ENCODE assay signal across 23 cellular contexts in genomic region chr3:135531996-135532395, GRCh38.
DNase-seq lines count a peak whose midpoint lies in the region; FAIRE-seq and TF ChIP-seq lines count a peak whose summit lies in the region.
"Had no signal": no experiment of that assay in that cellular context is flagged by ENCODE, and none has a peak within 500 bp of the region (broad histone marks: within the 10 kb centered on the region; RNA-seq: fewer than 3 reads in every experiment).

No MANE protein-coding gene starts in this region.

- TF ChIP-seq CTCF in tibial nerve (IDR thresholded peaks at IDR 0.05) = no peak

- TF ChIP-seq EP300 in tibial nerve (IDR thresholded peaks at IDR 0.05) = no peak

- H3K27ac ChIP-seq in small intestine (ENCODE audit: low read depth in 1 of 2, low read length in 1 of 2) (no peak overlapping the region), tibial nerve (no peak overlapping the region)
- H3K27ac ChIP-seq: 22Rv1, breast epithelium, coronary artery, psoas muscle, RWPE1 had no signal

- DNase-seq in NCI-H1436 (lab: John Stamatoyannopoulos, UW) (peak; percentile 27), NCI-H1436 treated with DMSO at 0.1 percent for 48 hours (lab: John Stamatoyannopoulos, UW) (no peak), NCI-H2029 treated with DMSO at 0.1 percent for 48 hours (lab: John Stamatoyannopoulos, UW) (peak; percentile 89), NCI-H526 (lab: John Stamatoyannopoulos, UW) (peak; percentile 41 to 69), small intestine (peak; percentile 76), tibial nerve (ENCODE audit: low spot score in 2 of 2) (no peak), iPS-NIHi11 (ENCODE audit: low spot score) (no peak), occipital lobe (lab: John Stamatoyannopoulos, UW) (no peak)
- DNase-seq: activated B cell treated with CpG ODN at 0.5 μM for 24 hours; activated CD4-positive, alpha-beta memory T cell treated with anti-CD3 and anti-CD28 coated beads, Interleukin-2, amount 10 ng/mL, durations not matched to agents 7 days and 5 days; CD8-positive, alpha-beta T cell; kidney glomerular epithelial cell; mammary epithelial cell; MG63; NCI-H446 treated with DMSO at 0.1 percent for 48 hours; psoas muscle; stimulated activated CD4-positive, alpha-beta T cell treated with anti-CD3 and anti-CD28 coated beads, Interleukin-2, amount 100 ng/mL, for 24 hours; stimulated activated naive B cell treated with anti-CD40 and anti-IgM and Interleukin-4, amounts not matched to agents 10 μg/mL and 1 μg/mL and 100 μg/mL, for 72 hours had no signal

- H3K9me3 ChIP-seq in small intestine (ENCODE audit: control insufficient read depth, low read depth) (no peaks in the 10 kb centered on the region), tibial nerve (peaks cover 0 to 11% (median 0%) of the 10 kb centered on the region in 4 donors)
- H3K9me3 ChIP-seq: breast epithelium, MG63, psoas muscle had no signal

- no peak for FAIRE-seq in small intestine (lab: Jason Lieb, UNC)
- FAIRE-seq: GM12892 had no signal

- H3K4me3 ChIP-seq in small intestine (ENCODE audit: low read depth in 1 of 2, low read length in 2 of 2) = no peak overlapping the region
- H3K4me3 ChIP-seq in tibial nerve = no peak overlapping the region
- H3K4me3 ChIP-seq: breast epithelium, coronary artery, MG63, psoas muscle had no signal

- H3K4me1 ChIP-seq in small intestine (ENCODE audit: control insufficient read depth in 2 of 2, insufficient read depth in 1 of 2, low read depth in 1 of 2, low read length in 1 of 2) (no peaks in the 10 kb centered on the region), tibial nerve (no peaks in the 10 kb centered on the region)
- H3K4me1 ChIP-seq: breast epithelium, psoas muscle had no signal

- WGBS in small intestine, 3 donors = 15 to 45% (median 26%) methylated on average over 3 of the region's 3 CpGs
- 58 to 66% methylated on average over 3 of the region's 3 CpGs for whole genome bisulfite sequencing in tibial nerve, 2 donors

- H3K27me3 ChIP-seq in small intestine (ENCODE audit: control insufficient read depth in 2 of 2, insufficient read depth in 2 of 2, low read length in 2 of 2) (no peaks in the 10 kb centered on the region), tibial nerve (no peaks in the 10 kb centered on the region)
- H3K27me3 ChIP-seq: breast epithelium had no signal

- H3K36me3 ChIP-seq in small intestine (ENCODE audit: control insufficient read depth in 2 of 2, insufficient read depth in 2 of 2, low read length in 2 of 2) (no peaks in the 10 kb centered on the region), tibial nerve (no peaks in the 10 kb centered on the region)
- H3K36me3 ChIP-seq: breast epithelium, MG63 had no signal

- TF ChIP-seq POLR2A in tibial nerve (IDR thresholded peaks at IDR 0.05) = no peak

Comparison
In these comparisons a context has a peak if more than half of its experiments do, and no peak if none do; other contexts are left out.
1. DNase-seq: peak in NCI-H1436 (single experiment), NCI-H2029 treated with DMSO at 0.1 percent for 48 hours (single experiment), NCI-H526 (2 of 2) and small intestine (single experiment); none in NCI-H1436 treated with DMSO at 0.1 percent for 48 hours (single experiment), tibial nerve (0 of 2), iPS-NIHi11 (single experiment) and occipital lobe (single experiment).